ENCODE assay signal across 19 cellular contexts in genomic region chr7:37371755-37372154, GRCh38.
"Had no signal": no experiment of that assay in that cellular context is flagged by ENCODE, and none has a peak within 500 bp of the region (broad histone marks: within the 10 kb centered on the region; RNA-seq: fewer than 3 reads in every experiment).

No MANE protein-coding gene starts in this region.

- H3K27me3 Mint-ChIP-seq: naive thymus-derived CD8-positive, alpha-beta T cell; progenitor cell of endocrine pancreas had no signal

- H3K27ac ChIP-seq: esophagus squamous epithelium, RWPE1, SJCRH30, spleen, transverse colon had no signal

- DNase-seq: esophagus squamous epithelium; foreskin fibroblast; mammary epithelial cell; mucosa of descending colon; naive thymus-derived CD8-positive, alpha-beta T cell; SJCRH30; spleen; stimulated activated CD4-positive, alpha-beta T cell treated with anti-CD3 and anti-CD28 coated beads, Interleukin-4, amount 100 ng/mL, for 4 hours; substantia nigra; SW 1271; transverse colon had no signal

- H3K4me1 ChIP-seq: SJCRH30 had no signal

- H3K4me3 Mint-ChIP-seq: naive thymus-derived CD8-positive, alpha-beta T cell; T-helper 2 cell treated with Interferon-gamma antibody and Interleukin-4, amounts not matched to agents 5 μg/mL and 100 μg/mL, for 36 hours had no signal

- FAIRE-seq: astrocyte, colon, islet of Langerhans had no signal

- H3K27ac Mint-ChIP-seq: naive thymus-derived CD8-positive, alpha-beta T cell; progenitor cell of endocrine pancreas; T-helper 2 cell treated with Interferon-gamma antibody and Interleukin-4, amounts not matched to agents 5 μg/mL and 100 μg/mL, for 36 hours had no signal

- H3K36me3 ChIP-seq: esophagus squamous epithelium, transverse colon had no signal

- H3K4me3 ChIP-seq: esophagus squamous epithelium, mucosa of descending colon, SJCRH30, spleen, transverse colon had no signal

- H3K27me3 ChIP-seq: esophagus squamous epithelium, SJCRH30, spleen, transverse colon had no signal

- ATAC-seq: left lobe of liver; mucosa of descending colon; naive thymus-derived CD8-positive, alpha-beta T cell; sciatic nerve had no signal
